ENCODE assay signal across 1 cellular context in genomic region chr11:22670803-22671202, GRCh38.
TF ChIP-seq lines count a peak whose summit lies in the region.

No MANE protein-coding gene starts in this region.

TF ChIP-seq in GM12878, 131 proteins besides CTCF, POLR2A, EP300 and RAD21 (continued from another document):
- no peak for TF ChIP-seq PBX3 (IDR thresholded peaks at IDR 0.05; ENCODE audit: insufficient replicate concordance, low read depth, low read length)
- no peak for TF ChIP-seq CHD4 (IDR thresholded peaks at IDR 0.05)
- no peak for TF ChIP-seq PML (IDR thresholded peaks at IDR 0.05; ENCODE audit: low read length)
- TF ChIP-seq NR2C1 (IDR thresholded peaks at IDR 0.05), result no peak
- no peak for TF ChIP-seq MTA2 (IDR thresholded peaks at IDR 0.05; ENCODE audit: low read depth)
